Comparison of ENCODE assay signal across 8 cellular contexts in genomic region chr11:16001899-16002426, GRCh38.
DNase-seq lines count a peak whose midpoint lies in the region; ATAC-seq and TF ChIP-seq lines count a peak whose summit lies in the region.

No MANE protein-coding gene starts in this region.

- no peaks in the 10 kb centered on the region for H3K27me3 ChIP-seq in thyroid gland

- peak; percentile 51 for ATAC-seq in left lobe of liver
- ATAC-seq in HG03159 (IDR thresholded peaks at IDR 0.05; ENCODE audit: unreplicated experiment), result no peak

- no peak for TF ChIP-seq POLR2A in thyroid gland (IDR thresholded peaks at IDR 0.05)

- H3K4me1 ChIP-seq in thyroid gland, result peaks cover under 1 to 7% of the 10 kb centered on the region in 2 donors

- no peak overlapping the region for H3K27ac ChIP-seq in thyroid gland

- DNase-seq in EH (ENCODE audit: low read depth) (peak; percentile 94), NCI-H1105 (lab: John Stamatoyannopoulos, UW) (peak; percentile 90), T1000 (lab: John Stamatoyannopoulos, UW) (peak; percentile 25), left lobe of liver (ENCODE audit: low spot score) (no peak), Kasumi-1 (lab: John Stamatoyannopoulos, UW) (no peak), GM20000 (ENCODE audit: low spot score) (no peak), thyroid gland (no peak)

- no peaks in the 10 kb centered on the region for H3K36me3 ChIP-seq in thyroid gland

- no peaks in the 10 kb centered on the region for H3K9me3 ChIP-seq in thyroid gland

- 44 to 45% methylated on average over 4 of the region's 4 CpGs for WGBS in thyroid gland, 2 donors

- no peak for TF ChIP-seq CTCF in GM20000 (IDR thresholded peaks at IDR 0.05; ENCODE audit: extremely low read depth, missing control alignments)
- TF ChIP-seq CTCF in thyroid gland (IDR thresholded peaks at IDR 0.05), result no peak

- intact Hi-C loops in thyroid gland (cut with DNase I), result no loop called here

- no peak overlapping the region for H3K4me3 ChIP-seq in thyroid gland (replicated peaks in 1 of 3)

Comparison
In these comparisons a context has a peak if more than half of its experiments do, and no peak if none do; other contexts are left out.
1. DNase-seq: peak in EH (single experiment), NCI-H1105 (single experiment) and T1000 (single experiment); none in left lobe of liver (single experiment), Kasumi-1 (0 of 2), GM20000 (single experiment) and thyroid gland (0 of 2).